17 cellular contexts compared by ENCODE assay signal in the genomic region with DNA sequence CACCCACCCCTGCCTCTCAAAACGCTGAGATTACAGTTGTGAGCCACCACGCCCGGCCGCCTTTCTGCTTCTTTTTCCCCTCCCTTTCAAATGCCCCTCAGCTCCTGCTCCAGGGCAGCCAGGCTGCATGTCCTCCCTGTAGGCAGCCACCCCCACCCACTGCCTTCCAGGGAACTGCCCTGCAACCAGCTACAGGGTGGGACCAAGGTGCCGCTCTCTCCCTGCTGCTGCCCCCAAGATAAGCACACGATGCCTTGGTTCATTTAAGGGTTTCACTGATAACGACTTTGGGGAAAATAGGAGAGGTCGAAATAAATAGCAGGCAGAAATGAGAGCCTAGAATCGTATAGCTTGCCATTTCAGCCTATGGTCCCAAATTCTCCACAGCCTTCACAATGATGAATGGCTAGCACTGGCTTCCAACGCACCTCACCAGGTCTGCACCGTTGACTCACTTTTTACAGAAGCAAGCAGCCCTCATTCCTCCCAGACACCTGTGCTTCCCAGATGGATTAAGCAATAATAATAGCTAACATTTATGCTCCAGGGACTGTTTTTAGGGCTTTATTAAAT.
"Had no signal": no experiment of that assay in that cellular context is flagged by ENCODE, and none has a peak within 500 bp of the region (broad histone marks: within the 10 kb centered on the region; RNA-seq: fewer than 3 reads in every experiment).

No MANE protein-coding gene starts in this region.

- H3K4me3 ChIP-seq: coronary artery, esophagus squamous epithelium, SJCRH30, skin epidermis, transverse colon had no signal

- H3K27ac ChIP-seq: brain microvascular endothelial cell, coronary artery, esophagus squamous epithelium, SJCRH30, skin epidermis, transverse colon had no signal

- DNase-seq: activated naive CD8-positive, alpha-beta T cell treated with anti-CD3 and anti-CD28 coated beads, Interleukin-2, amount 10 ng/mL, durations not matched to agents 7 days and 5 days; anterior cingulate cortex; brain microvascular endothelial cell; esophagus squamous epithelium; glutamatergic neuron; nephron progenitor cell; right cardiac atrium; SJCRH30; stimulated activated CD4-positive, alpha-beta T cell treated with anti-CD3 and anti-CD28 coated beads, Interleukin-15, amount 100 ng/mL, for 24 hours; stimulated activated CD4-positive, alpha-beta T cell treated with anti-CD3 and anti-CD28 coated beads, Interleukin-4, amount 100 ng/mL, for 1 hour; stimulated activated naive CD4-positive, alpha-beta T cell treated with Interleukin-2 at 50 U/mL for 16 hours; substantia nigra; transverse colon had no signal

- H3K27ac Mint-ChIP-seq: activated naive CD8-positive, alpha-beta T cell treated with anti-CD3 and anti-CD28 coated beads, Interleukin-2, amount 10 ng/mL, durations not matched to agents 7 days and 5 days; nephron progenitor cell had no signal

- H3K27me3 Mint-ChIP-seq: activated naive CD8-positive, alpha-beta T cell treated with anti-CD3 and anti-CD28 coated beads, Interleukin-2, amount 10 ng/mL, durations not matched to agents 7 days and 5 days; central memory CD8-positive, alpha-beta T cell; progenitor cell of endocrine pancreas had no signal

- H3K4me3 Mint-ChIP-seq: activated naive CD8-positive, alpha-beta T cell treated with anti-CD3 and anti-CD28 coated beads, Interleukin-2, amount 10 ng/mL, durations not matched to agents 7 days and 5 days; central memory CD8-positive, alpha-beta T cell; nephron progenitor cell had no signal

- H3K9me3 Mint-ChIP-seq: activated naive CD8-positive, alpha-beta T cell treated with anti-CD3 and anti-CD28 coated beads, Interleukin-2, amount 10 ng/mL, durations not matched to agents 7 days and 5 days; central memory CD8-positive, alpha-beta T cell; nephron progenitor cell had no signal

- H3K9me3 ChIP-seq: esophagus squamous epithelium, SJCRH30, transverse colon had no signal

- H3K4me1 ChIP-seq: esophagus squamous epithelium, SJCRH30 had no signal

- H3K27me3 ChIP-seq: brain microvascular endothelial cell, esophagus squamous epithelium, SJCRH30, transverse colon had no signal
